11 cellular contexts compared by ENCODE assay signal in genomic region chr11:57781529-57781943, GRCh38. TPM values are rescaled to one million over a fixed set of nuclear protein-coding genes. Genes with fewer than 3 reads are reported as not detected.
DNase-seq lines count a peak whose midpoint lies in the region; TF ChIP-seq lines count a peak whose summit lies in the region.
"Had no signal": no experiment of that assay in that cellular context is flagged by ENCODE, and none has a peak within 500 bp of the region (broad histone marks: within the 10 kb centered on the region; RNA-seq: fewer than 3 reads in every experiment).

No MANE protein-coding gene starts in this region.

- H3K9me3 ChIP-seq in GM23248 (ENCODE audit: low read depth), result no peaks in the 10 kb centered on the region
- no peaks in the 10 kb centered on the region for H3K9me3 ChIP-seq in ascending aorta
- no peaks in the 10 kb centered on the region for H3K9me3 ChIP-seq in iPS DF 6.9 (ENCODE audit: control insufficient read depth, insufficient read depth, low read length)

- no peak for TF ChIP-seq CTCF in ascending aorta (IDR thresholded peaks at IDR 0.05)

- H3K4me2 ChIP-seq in GM23248 (ENCODE audit: unreplicated experiment), result no peak overlapping the region

- in situ Hi-C loops in GM23248 (cut with MboI), result no loop called here

- peaks cover 56% of the 10 kb centered on the region for H3F3A ChIP-seq in GM23248 (ENCODE audit: insufficient read depth)

- H3K27me3 ChIP-seq in GM23248 (replicated peaks; ENCODE audit: insufficient read depth) (no peaks in the 10 kb centered on the region), ascending aorta (no peaks in the 10 kb centered on the region), iPS DF 6.9 (ENCODE audit: control insufficient read depth, insufficient read depth, low read length) (no peaks in the 10 kb centered on the region), rectal smooth muscle tissue (ENCODE audit: control insufficient read depth, insufficient read depth, low read length) (no peaks in the 10 kb centered on the region)

- H3K27ac ChIP-seq in GM23248 (peak overlapping the region; percentile 28), ascending aorta (peak overlapping the region; percentile 3 to 21), iPS DF 6.9 (ENCODE audit: low read length) (peak overlapping the region; percentile 83), rectal smooth muscle tissue (ENCODE audit: low read depth, low read length) (peak overlapping the region; percentile 33)

- no peaks in the 10 kb centered on the region for H3K9me2 ChIP-seq in GM23248 (ENCODE audit: insufficient read depth)

- H3K9ac ChIP-seq in GM23248 (no peak overlapping the region), rectal smooth muscle tissue (ENCODE audit: low read length) (no peak overlapping the region)

- peaks cover 29% of the 10 kb centered on the region for H4K20me1 ChIP-seq in GM23248 (ENCODE audit: insufficient read depth)

- DNase-seq in GM23248 (no peak), ascending aorta (ENCODE audit: low spot score in 2 of 2) (no peak), iPS DF 6.9 (ENCODE audit: low read depth, low spot score) (no peak), OCI-M2 (lab: John Stamatoyannopoulos, UW; ENCODE audit: unreplicated experiment) (no peak), NCI-H2081 treated with DMSO at 0.1 percent for 48 hours (lab: John Stamatoyannopoulos, UW) (no peak), NCI-H187 treated with DMSO at 0.1 percent for 48 hours (lab: John Stamatoyannopoulos, UW) (no peak), SKM-1 (lab: John Stamatoyannopoulos, UW; ENCODE audit: unreplicated experiment) (no peak)
- DNase-seq: activated gamma-delta T cell treated with Interleukin-2 at 50 U/mL for 16 hours; stimulated activated CD4-positive, alpha-beta T cell treated with anti-CD3 and anti-CD28 coated beads, Interleukin-4, amount 100 ng/mL, for 24 hours; T-cell had no signal

- H3K36me3 ChIP-seq in GM23248 (ENCODE audit: low read depth) (0 out of 2 replicates have a peak, but pooled peaks cover 3% of the 10 kb centered on the region), ascending aorta (no peaks in the 10 kb centered on the region), iPS DF 6.9 (ENCODE audit: control insufficient read depth, insufficient read depth, low read length) (no peaks in the 10 kb centered on the region), rectal smooth muscle tissue (ENCODE audit: control insufficient read depth, insufficient read depth, low read length) (no peaks in the 10 kb centered on the region)

- H3K4me3 ChIP-seq in GM23248, result no peak overlapping the region
- H3K4me3 ChIP-seq in ascending aorta, result no peak overlapping the region
- no peak overlapping the region for H3K4me3 ChIP-seq in iPS DF 6.9 (ENCODE audit: low read length)
- H3K4me3 ChIP-seq in rectal smooth muscle tissue (ENCODE audit: low read length), result no peak overlapping the region

- 92 to 100% methylated on average over 3 of the region's 3 CpGs for WGBS in GM23248 (ENCODE audit: low coverage in 1 of 2, low lambda C conversion rate in 2 of 2, missing lambda C conversion rate in 2 of 2), 2 experiments
- WGBS in iPS DF 6.9 (ENCODE audit: insufficient coverage, insufficient read length), result no CpG with 5 or more reads among the region's 3 CpGs

- H3K4me1 ChIP-seq in GM23248 (ENCODE audit: insufficient read depth), result peaks cover 42% of the 10 kb centered on the region
- H3K4me1 ChIP-seq in ascending aorta, result peaks cover 14 to 61% of the 10 kb centered on the region in 2 donors
- H3K4me1 ChIP-seq in iPS DF 6.9 (ENCODE audit: control insufficient read depth, insufficient read depth, low read length), result peaks cover 9% of the 10 kb centered on the region; the same call in 1 of the 2 replicates
- H3K4me1 ChIP-seq in rectal smooth muscle tissue (ENCODE audit: control insufficient read depth, insufficient read depth, low read length), result peaks cover 36% of the 10 kb centered on the region

- intact Hi-C loops in ascending aorta (cut with DNase I), result no loop called here

- peaks cover 97% of the 10 kb centered on the region for H3K79me2 ChIP-seq in GM23248 (ENCODE audit: insufficient read depth)

- H2AFZ ChIP-seq in GM23248, result no peak overlapping the region

RNA-seq across cellular contexts. Expression of gene CTNND1, which starts 19.9 kb away (rescaled TPM):
- total RNA-seq in GM23248 (2014; rRNA removed; shearing (Covaris generic)), result 94.2 and 101 TPM in 2 replicates
- polyA plus RNA-seq in GM23248 (2016; fragmentation: Nextera tagmentation; extraction: Ambion mirVana), result 64.5 and 66.9 TPM in 2 replicates
- 69.5 TPM for total RNA-seq in ascending aorta

RNA-seq across cellular contexts. Expression of gene BTBD18, which starts 29.9 kb away (rescaled TPM):
- total RNA-seq in GM23248 (2014; rRNA removed; shearing (Covaris generic)), result not detected in 2 replicates
- polyA plus RNA-seq in GM23248 (2016; fragmentation: Nextera tagmentation; extraction: Ambion mirVana), result 0.10 TPM in 1 of 2 replicates, not detected in the other
- total RNA-seq in ascending aorta, result not detected

RNA-seq across cellular contexts. Expression of gene SELENOH, which starts 40.2 kb away (rescaled TPM):
- total RNA-seq in GM23248 (2014; rRNA removed; shearing (Covaris generic)), result 96.6 and 123 TPM in 2 replicates
- 181 and 184 TPM in 2 replicates for polyA plus RNA-seq in GM23248 (2016; fragmentation: Nextera tagmentation; extraction: Ambion mirVana)
- total RNA-seq in ascending aorta, result 113 TPM

Comparison
In these comparisons a context has a peak if more than half of its experiments do, and no peak if none do; other contexts are left out.
1. H3K27ac ChIP-seq: peak in every context shown above with its lines; median percentile 83 in iPS DF 6.9; 33 in rectal smooth muscle tissue; 28 in GM23248; 12 in ascending aorta.